26 cellular contexts compared by ENCODE assay signal in genomic region chr11:17602105-17603001, GRCh38. TPM values are rescaled to one million over a fixed set of nuclear protein-coding genes. Genes with fewer than 3 reads are reported as not detected.
"Had no signal": no experiment of that assay in that cellular context is flagged by ENCODE, and none has a peak within 500 bp of the region (broad histone marks: within the 10 kb centered on the region; RNA-seq: fewer than 3 reads in every experiment).

No MANE protein-coding gene starts in this region.

- H3K9me3 Mint-ChIP-seq: activated naive CD8-positive, alpha-beta T cell treated with anti-CD3 and anti-CD28 coated beads for 36 hours; activated T-helper 1 cell treated with anti-CD3 and anti-CD28 coated beads, Interleukin-12 subunit alpha, Interleukin-12 subunit beta, Interleukin-2, Interleukin-4 antibody, amounts not matched to agents 30 ng/mL and 10 ng/mL and 1 ng/mL, durations not matched to agents 14 hours and 24 hours and 36 hours; dendritic cell treated with granulocyte-macrophage colony-stimulating factor and Interleukin-4, amounts not matched to agents 40 ng/mL and 50 ng/mL, for 4 days; nephron; stimulated activated effector memory CD8-positive, alpha-beta T cell treated with anti-CD3 and anti-CD28 coated beads, Interleukin-12 subunit alpha, Interleukin-12 subunit beta, amount 100 ng/mL, for 72 hours; T-helper 1 cell treated with Interleukin-12 subunit alpha and Interleukin-12 subunit beta and Interleukin-4 antibody, amounts not matched to agents 30 μg/mL and 1 μg/mL, for 36 hours; WTC11 had no signal

- H3K4me3 Mint-ChIP-seq: activated naive CD8-positive, alpha-beta T cell treated with anti-CD3 and anti-CD28 coated beads for 36 hours; activated T-helper 1 cell treated with anti-CD3 and anti-CD28 coated beads, Interleukin-12 subunit alpha, Interleukin-12 subunit beta, Interleukin-2, Interleukin-4 antibody, amounts not matched to agents 30 ng/mL and 10 ng/mL and 1 ng/mL, durations not matched to agents 14 hours and 24 hours and 36 hours; dendritic cell treated with granulocyte-macrophage colony-stimulating factor and Interleukin-4, amounts not matched to agents 40 ng/mL and 50 ng/mL, for 4 days; nephron; stimulated activated effector memory CD8-positive, alpha-beta T cell treated with anti-CD3 and anti-CD28 coated beads, Interleukin-12 subunit alpha, Interleukin-12 subunit beta, amount 100 ng/mL, for 72 hours; T-helper 1 cell treated with Interleukin-12 subunit alpha and Interleukin-12 subunit beta and Interleukin-4 antibody, amounts not matched to agents 30 μg/mL and 1 μg/mL, for 36 hours; WTC11 had no signal

- H3K4me1 ChIP-seq: esophagus squamous epithelium, SJSA1, tibial artery, uterus had no signal

- H3K36me3 ChIP-seq: esophagus squamous epithelium, SJSA1, tibial artery, uterus had no signal

- H3K27ac ChIP-seq: esophagus squamous epithelium, SJSA1, skin epidermis, tibial artery, uterus had no signal

- DNase-seq: activated CD4-positive, alpha-beta T cell treated with anti-CD3 and anti-CD28 coated beads for 4 hours; activated naive CD4-positive, alpha-beta T cell; activated naive CD8-positive, alpha-beta T cell treated with anti-CD3 and anti-CD28 coated beads for 36 hours; amniotic stem cell; effector CD8-positive, alpha-beta T cell; esophagus squamous epithelium; left cardiac atrium; midbrain; nucleus accumbens; posterior cingulate gyrus; stimulated activated CD4-positive, alpha-beta T cell treated with anti-CD3 and anti-CD28 coated beads, Interleukin-15, amount 100 ng/mL, for 24 hours; stimulated activated CD4-positive, alpha-beta T cell treated with anti-CD3 and anti-CD28 coated beads, Interleukin-2, amount 100 ng/mL, for 48 hours; tibial artery; uterus had no signal

- ATAC-seq: left cardiac atrium; stimulated activated effector memory CD8-positive, alpha-beta T cell treated with anti-CD3 and anti-CD28 coated beads, Interleukin-12 subunit alpha, Interleukin-12 subunit beta, amount 100 ng/mL, for 72 hours; WTC11 had no signal

- H3K27ac Mint-ChIP-seq: activated T-helper 1 cell treated with anti-CD3 and anti-CD28 coated beads, Interleukin-12 subunit alpha, Interleukin-12 subunit beta, Interleukin-2, Interleukin-4 antibody, amounts not matched to agents 30 ng/mL and 10 ng/mL and 1 ng/mL, durations not matched to agents 14 hours and 24 hours and 36 hours; dendritic cell treated with granulocyte-macrophage colony-stimulating factor and Interleukin-4, amounts not matched to agents 40 ng/mL and 50 ng/mL, for 4 days; nephron; T-helper 1 cell treated with Interleukin-12 subunit alpha and Interleukin-12 subunit beta and Interleukin-4 antibody, amounts not matched to agents 30 μg/mL and 1 μg/mL, for 36 hours; WTC11 had no signal

- H3K36me3 Mint-ChIP-seq: activated naive CD8-positive, alpha-beta T cell treated with anti-CD3 and anti-CD28 coated beads for 36 hours; stimulated activated effector memory CD8-positive, alpha-beta T cell treated with anti-CD3 and anti-CD28 coated beads, Interleukin-12 subunit alpha, Interleukin-12 subunit beta, amount 100 ng/mL, for 72 hours; WTC11 had no signal

- H3K4me3 ChIP-seq: esophagus squamous epithelium, lung, SJSA1, skin epidermis, tibial artery, uterus had no signal

- H3K9me3 ChIP-seq: esophagus squamous epithelium, SJSA1, tibial artery, uterus had no signal

- H3K27me3 ChIP-seq: uterus had no signal

RNA-seq across cellular contexts. Expression of gene OTOG, which starts 55.3 kb away (rescaled TPM):
- total RNA-seq: activated naive CD8-positive, alpha-beta T cell treated with anti-CD3 and anti-CD28 coated beads for 36 hours; activated T-helper 1 cell treated with anti-CD3 and anti-CD28 coated beads, Interleukin-12 subunit alpha, Interleukin-12 subunit beta, Interleukin-2, Interleukin-4 antibody, amounts not matched to agents 30 ng/mL and 10 ng/mL and 1 ng/mL, durations not matched to agents 14 hours and 24 hours and 36 hours; endothelial cell of umbilical vein; esophagus squamous epithelium; glomerular endothelial cell; left cardiac atrium; SJSA1; subcutaneous adipose tissue had no signal
- polyA plus RNA-seq: endothelial cell of umbilical vein, lung had no signal

RNA-seq across cellular contexts. Expression of gene USH1C, which starts 58.1 kb away (rescaled TPM):
- total RNA-seq: activated naive CD8-positive, alpha-beta T cell treated with anti-CD3 and anti-CD28 coated beads for 36 hours; activated T-helper 1 cell treated with anti-CD3 and anti-CD28 coated beads, Interleukin-12 subunit alpha, Interleukin-12 subunit beta, Interleukin-2, Interleukin-4 antibody, amounts not matched to agents 30 ng/mL and 10 ng/mL and 1 ng/mL, durations not matched to agents 14 hours and 24 hours and 36 hours; endothelial cell of umbilical vein; esophagus squamous epithelium; glomerular endothelial cell; SJSA1 had no signal
- polyA plus RNA-seq: endothelial cell of umbilical vein had no signal
